Comparison of ENCODE assay signal across 11 cellular contexts in the genomic region with DNA sequence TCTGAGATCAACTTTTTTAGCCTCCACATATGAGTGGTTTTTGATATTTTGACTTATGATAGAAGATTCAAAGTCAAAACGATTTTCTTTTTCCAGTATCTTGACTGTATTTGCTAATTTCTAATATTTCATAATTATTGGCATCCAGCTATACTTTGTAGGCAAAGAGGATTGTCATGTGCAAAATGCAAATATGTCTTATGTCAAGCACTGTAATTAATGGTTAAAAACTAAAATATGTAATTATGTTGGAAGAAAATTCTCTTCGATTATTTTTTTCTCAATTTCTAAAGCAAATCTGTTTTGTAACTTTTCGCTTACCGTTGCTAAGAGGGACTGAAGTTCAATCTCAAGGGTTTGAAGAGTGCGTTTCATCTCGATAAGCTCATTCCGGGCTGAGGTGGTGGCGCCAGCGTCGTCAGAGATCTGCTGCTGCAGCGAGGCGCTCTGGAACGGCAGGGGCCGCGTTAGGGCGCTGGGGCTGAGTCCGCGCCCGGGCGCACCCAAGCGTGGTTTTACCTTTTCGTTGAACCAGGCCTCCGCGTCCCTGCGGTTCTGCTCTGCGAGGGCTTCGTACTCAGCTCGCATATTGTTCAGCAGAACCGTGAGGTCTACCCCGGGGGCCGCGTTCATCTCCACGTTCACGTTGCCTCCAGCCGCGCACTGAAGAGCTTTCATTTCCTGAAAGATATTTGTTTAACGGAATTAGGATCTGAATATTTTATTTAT. TPM values are rescaled to one million over a fixed set of nuclear protein-coding genes. Genes with fewer than 3 reads are reported as not detected.
DNase-seq lines count a peak whose midpoint lies in the region; ATAC-seq and TF ChIP-seq lines count a peak whose summit lies in the region.
"Had no signal": no experiment of that assay in that cellular context is flagged by ENCODE, and none has a peak within 500 bp of the region (broad histone marks: within the 10 kb centered on the region; RNA-seq: fewer than 3 reads in every experiment).

No MANE protein-coding gene starts in this region.

- no peak overlapping the region for H3K4me2 ChIP-seq in neural progenitor cell

- DNase-seq in HAP-1 (ENCODE audit: low spot score in 2 of 2) = peak in 1 of 2 experiments; percentile 45
- DNase-seq in epithelial cell of proximal tubule (ENCODE audit: low read depth) = no peak
- peak; percentile 45 for DNase-seq in stimulated activated CD8-positive, alpha-beta memory T cell treated with anti-CD3 and anti-CD28 coated beads, Interleukin-4, amount 100 ng/mL, for 48 hours
- no peak for DNase-seq in neural progenitor cell (ENCODE audit: low spot score)
- DNase-seq in NCI-H1694 treated with DMSO at 0.1 percent for 48 hours (lab: John Stamatoyannopoulos, UW) = no peak
- DNase-seq: hippocampal formation had no signal

- no peak for ATAC-seq in HG03280 (IDR thresholded peaks at IDR 0.05; ENCODE audit: unreplicated experiment)

- no peak overlapping the region for H3K9ac ChIP-seq in neural progenitor cell

- H3K4me3 Mint-ChIP-seq in neural progenitor cell = no peak overlapping the region

- H3K27ac Mint-ChIP-seq in neural progenitor cell = no peak overlapping the region

- no peaks in the 10 kb centered on the region for H3K36me3 Mint-ChIP-seq in neural progenitor cell

- H2AFZ ChIP-seq in neural progenitor cell (replicated peaks) = no peak overlapping the region

- no peaks in the 10 kb centered on the region for H3F3A ChIP-seq in neural progenitor cell (ENCODE audit: low read depth)

- H3K9me3 Mint-ChIP-seq in neural progenitor cell = peaks cover 2% of the 10 kb centered on the region

- no peaks in the 10 kb centered on the region for H3K36me3 ChIP-seq in HAP-1 (replicated peaks)
- H3K36me3 ChIP-seq in neural progenitor cell = no peaks in the 10 kb centered on the region
- H3K36me3 ChIP-seq: prostate gland had no signal

- peaks cover 29% of the 10 kb centered on the region for H3K27me3 ChIP-seq in HAP-1 (ENCODE audit: low read depth)
- peaks cover 21% of the 10 kb centered on the region for H3K27me3 ChIP-seq in neural progenitor cell

- H3K4me3 ChIP-seq in HAP-1 (peak overlapping the region; percentile 10), WI38 (ENCODE audit: low read depth, low read length) (peak overlapping the region; percentile 40), epithelial cell of proximal tubule (ENCODE audit: low read depth, low read length) (peak overlapping the region; percentile 45), neural progenitor cell (no peak overlapping the region)

- H3K27me3 Mint-ChIP-seq in neural progenitor cell (ENCODE audit: insufficient read depth, low read depth) = no peaks in the 10 kb centered on the region

- no peaks in the 10 kb centered on the region for H3K4me1 Mint-ChIP-seq in neural progenitor cell

- TF ChIP-seq CTCF in WI38 (IDR thresholded peaks at IDR 0.05; ENCODE audit: low read depth, low read length) (no peak), epithelial cell of proximal tubule (conservative IDR thresholded peaks at IDR 0.05; ENCODE audit: low read depth, low read length) (no peak), neural progenitor cell (IDR thresholded peaks at IDR 0.05) (no peak)

- H3K27ac ChIP-seq in neural progenitor cell = no peak overlapping the region
- H3K27ac ChIP-seq: prostate gland had no signal

- in situ Hi-C loops in HAP-1 (cut with MboI; ENCODE audit: low sequenced_read_pairs) = no loop called here

- no peaks in the 10 kb centered on the region for H4K20me1 ChIP-seq in neural progenitor cell (ENCODE audit: low read depth)

- H3K4me1 ChIP-seq in HAP-1 (no peaks in the 10 kb centered on the region), neural progenitor cell (no peaks in the 10 kb centered on the region)
- H3K4me1 ChIP-seq: prostate gland had no signal

- no peaks in the 10 kb centered on the region for H3K79me2 ChIP-seq in neural progenitor cell (ENCODE audit: low read depth)

- no peaks in the 10 kb centered on the region for H3K9me3 ChIP-seq in HAP-1
- no peaks in the 10 kb centered on the region for H3K9me3 ChIP-seq in neural progenitor cell (ENCODE audit: low read depth)
- H3K9me3 ChIP-seq: prostate gland had no signal

RNA-seq across cellular contexts. Expression of a gene that starts 3.0 kb away (rescaled TPM):
- total RNA-seq in epithelial cell of proximal tubule (not detected in 2 replicates), neural progenitor cell (ENCODE audit: low replicate concordance) (not detected in 2 replicates)
- total RNA-seq: M059J, prostate gland, subcutaneous adipose tissue had no signal

RNA-seq across cellular contexts. Expression of a gene that starts 7.3 kb away (rescaled TPM):
- total RNA-seq in epithelial cell of proximal tubule = not detected in 2 replicates
- total RNA-seq in neural progenitor cell (ENCODE audit: low replicate concordance) = not detected in 2 replicates
- total RNA-seq: M059J, subcutaneous adipose tissue had no signal

RNA-seq across cellular contexts. Expression of a gene that starts 20.4 kb away (rescaled TPM):
- not detected in 2 replicates for total RNA-seq in epithelial cell of proximal tubule
- total RNA-seq in neural progenitor cell (ENCODE audit: low replicate concordance) = not detected in 2 replicates
- total RNA-seq: M059J, prostate gland, subcutaneous adipose tissue had no signal

RNA-seq across cellular contexts. Expression of a gene that starts 24.2 kb away (rescaled TPM):
- total RNA-seq in epithelial cell of proximal tubule (0.17 TPM in 1 of 2 replicates, not detected in the other), neural progenitor cell (ENCODE audit: low replicate concordance) (not detected in 2 replicates)
- total RNA-seq: M059J, subcutaneous adipose tissue had no signal

RNA-seq across cellular contexts. Expression of a gene that starts 43.1 kb away (rescaled TPM):
- total RNA-seq in epithelial cell of proximal tubule (10.8 and 22.6 TPM in 2 replicates), neural progenitor cell (ENCODE audit: low replicate concordance) (7.5 and 19.3 TPM in 2 replicates)
